ENCODE assay signal across 19 cellular contexts in the genomic region with DNA sequence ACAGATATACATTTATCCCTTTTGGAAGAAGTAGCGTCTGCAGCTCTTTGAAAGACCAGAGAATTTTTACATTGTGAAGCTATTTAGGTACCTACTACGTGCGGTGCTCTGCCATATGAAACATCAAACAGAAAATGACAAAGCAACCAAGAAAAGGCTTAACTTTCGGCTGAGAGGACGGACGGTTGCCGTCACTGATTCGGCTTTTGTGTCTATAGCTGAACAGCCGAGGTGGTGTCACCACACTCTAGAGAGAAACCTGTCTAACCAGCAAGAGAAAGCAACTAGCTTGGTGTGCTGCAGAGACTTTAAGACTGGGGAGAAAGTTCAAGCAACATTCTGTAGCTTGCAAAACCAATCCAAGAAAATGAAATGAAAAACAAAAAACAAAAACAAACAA.
"Had no signal": no experiment of that assay in that cellular context is flagged by ENCODE, and none has a peak within 500 bp of the region (broad histone marks: within the 10 kb centered on the region; RNA-seq: fewer than 3 reads in every experiment).

No MANE protein-coding gene starts in this region.

- H3K27ac ChIP-seq: brain microvascular endothelial cell had no signal

- DNase-seq: activated CD4-positive, alpha-beta T cell treated with anti-CD3 and anti-CD28 coated beads for 48 hours; activated CD4-positive, alpha-beta T cell treated with anti-CD3 and anti-CD28 coated beads, Interleukin-2, amount 50 U/mL, for 4 hours; activated CD4-positive, CD25-positive, alpha-beta regulatory T cell treated with anti-CD3 and anti-CD28 coated beads, Interleukin-2, amount 50 U/mL, for 72 hours; activated CD8-positive, alpha-beta T cell treated with anti-CD3 and anti-CD28 coated beads, Interleukin-2, amount 10 ng/mL, durations not matched to agents 7 days and 5 days; activated gamma-delta T cell; activated naive CD4-positive, alpha-beta T cell treated with anti-CD3 and anti-CD28 coated beads for 36 hours; activated T-cell treated with anti-CD3 and anti-CD28 coated beads, Interleukin-2, amount 50 U/mL, for 4 hours; brain microvascular endothelial cell; KG1; NCI-H1092; NCI-H1436; NCI-H1694 treated with DMSO at 0.1 percent for 48 hours; NCI-H2029 treated with DMSO at 0.1 percent for 48 hours; NCI-H446; NCI-H524; SHP77 treated with DMSO at 0.1 percent for 48 hours had no signal

- H3K27me3 ChIP-seq: brain microvascular endothelial cell had no signal

- H3K36me3 ChIP-seq: brain microvascular endothelial cell had no signal

- H3K4me3 Mint-ChIP-seq: activated CD8-positive, alpha-beta T cell treated with anti-CD3 and anti-CD28 coated beads, Interleukin-2, amount 10 ng/mL, durations not matched to agents 7 days and 5 days; activated naive CD4-positive, alpha-beta T cell treated with anti-CD3 and anti-CD28 coated beads for 36 hours; activated naive CD8-positive, alpha-beta T cell; activated T-cell treated with anti-CD3 and anti-CD28 coated beads, Interleukin-2, amount 50 U/mL, for 4 hours; T-helper 1 cell treated with Interleukin-12 subunit alpha and Interleukin-12 subunit beta and Interleukin-4 antibody, amounts not matched to agents 30 μg/mL and 1 μg/mL, for 36 hours; WTC11 had no signal

- H3K36me3 Mint-ChIP-seq: activated naive CD8-positive, alpha-beta T cell; WTC11 had no signal

- H3K9me3 Mint-ChIP-seq: activated naive CD4-positive, alpha-beta T cell treated with anti-CD3 and anti-CD28 coated beads for 36 hours; WTC11 had no signal

- H3K27ac Mint-ChIP-seq: activated CD8-positive, alpha-beta T cell treated with anti-CD3 and anti-CD28 coated beads, Interleukin-2, amount 10 ng/mL, durations not matched to agents 7 days and 5 days; activated naive CD4-positive, alpha-beta T cell treated with anti-CD3 and anti-CD28 coated beads for 36 hours; activated naive CD8-positive, alpha-beta T cell; T-helper 1 cell treated with Interleukin-12 subunit alpha and Interleukin-12 subunit beta and Interleukin-4 antibody, amounts not matched to agents 30 μg/mL and 1 μg/mL, for 36 hours; WTC11 had no signal

- ATAC-seq: activated CD8-positive, alpha-beta T cell treated with anti-CD3 and anti-CD28 coated beads, Interleukin-2, amount 10 ng/mL, durations not matched to agents 7 days and 5 days; activated T-cell treated with anti-CD3 and anti-CD28 coated beads, Interleukin-2, amount 50 U/mL, for 4 hours; WTC11 had no signal
